In genomic region chr12:68018315-68018714, GRCh38 we compare ENCODE assay signal across 36 cellular contexts. TPM values are rescaled to one million over a fixed set of nuclear protein-coding genes. Genes with fewer than 3 reads are reported as not detected.
"Had no signal": no experiment of that assay in that cellular context is flagged by ENCODE, and none has a peak within 500 bp of the region (broad histone marks: within the 10 kb centered on the region; RNA-seq: fewer than 3 reads in every experiment).

No MANE protein-coding gene starts in this region.

- H3K27ac ChIP-seq: SJSA1, VCaP had no signal

- ATAC-seq: activated naive CD8-positive, alpha-beta T cell treated with anti-CD3 and anti-CD28 coated beads, Interleukin-2, amount 50 U/mL, for 24 hours; activated T-cell treated with anti-CD3 and anti-CD28 coated beads, Interleukin-2, amount 50 U/mL, for 4 hours; Panc1 had no signal

- H3K27ac Mint-ChIP-seq: activated B cell treated with CpG ODN at 0.5 μM for 24 hours; activated naive CD4-positive, alpha-beta T cell treated with anti-CD3 and anti-CD28 coated beads, Interleukin-2, amount 10 ng/mL, durations not matched to agents 7 days and 5 days; activated naive CD8-positive, alpha-beta T cell; activated naive CD8-positive, alpha-beta T cell treated with anti-CD3 and anti-CD28 coated beads, Interleukin-2, amount 50 U/mL, for 24 hours; brain had no signal

- H3K27me3 Mint-ChIP-seq: activated B cell treated with CpG ODN at 0.5 μM for 24 hours; activated naive CD4-positive, alpha-beta T cell treated with anti-CD3 and anti-CD28 coated beads, Interleukin-2, amount 10 ng/mL, durations not matched to agents 7 days and 5 days; activated naive CD8-positive, alpha-beta T cell; activated naive CD8-positive, alpha-beta T cell treated with anti-CD3 and anti-CD28 coated beads, Interleukin-2, amount 50 U/mL, for 24 hours had no signal

- H3K4me1 Mint-ChIP-seq: activated naive CD4-positive, alpha-beta T cell treated with anti-CD3 and anti-CD28 coated beads, Interleukin-2, amount 10 ng/mL, durations not matched to agents 7 days and 5 days; activated naive CD8-positive, alpha-beta T cell treated with anti-CD3 and anti-CD28 coated beads, Interleukin-2, amount 50 U/mL, for 24 hours; brain had no signal

- H3K9me3 Mint-ChIP-seq: activated B cell treated with CpG ODN at 0.5 μM for 24 hours; activated naive CD8-positive, alpha-beta T cell treated with anti-CD3 and anti-CD28 coated beads, Interleukin-2, amount 50 U/mL, for 24 hours; activated T-cell treated with anti-CD3 and anti-CD28 coated beads, Interleukin-2, amount 50 U/mL, for 4 hours; brain had no signal

- H3K4me3 Mint-ChIP-seq: activated B cell treated with CpG ODN at 0.5 μM for 24 hours; activated naive CD4-positive, alpha-beta T cell treated with anti-CD3 and anti-CD28 coated beads, Interleukin-2, amount 10 ng/mL, durations not matched to agents 7 days and 5 days; activated naive CD8-positive, alpha-beta T cell; activated naive CD8-positive, alpha-beta T cell treated with anti-CD3 and anti-CD28 coated beads, Interleukin-2, amount 50 U/mL, for 24 hours; activated T-cell treated with anti-CD3 and anti-CD28 coated beads, Interleukin-2, amount 50 U/mL, for 4 hours; brain had no signal

- H3K36me3 Mint-ChIP-seq: brain had no signal

- DNase-seq: activated B cell treated with CpG ODN at 0.5 μM for 24 hours; activated CD4-positive, alpha-beta T cell treated with anti-CD3 and anti-CD28 coated beads for 48 hours; activated CD4-positive, alpha-beta T cell treated with anti-CD3 and anti-CD28 coated beads, Interleukin-2, amount 50 U/mL, for 4 hours; activated CD4-positive, CD25-positive, alpha-beta regulatory T cell treated with anti-CD3 and anti-CD28 coated beads, Interleukin-2, amount 50 U/mL, for 72 hours; activated effector memory CD4-positive, alpha-beta T cell treated with Interleukin-2 at 50 U/mL for 16 hours; activated naive CD4-positive, alpha-beta T cell treated with anti-CD3 and anti-CD28 coated beads, Interleukin-2, amount 10 ng/mL, durations not matched to agents 7 days and 5 days; activated naive CD8-positive, alpha-beta T cell treated with anti-CD3 and anti-CD28 coated beads, Interleukin-2, amount 50 U/mL, for 24 hours; activated T-cell treated with anti-CD3 and anti-CD28 coated beads for 4 hours; activated T-cell treated with anti-CD3 and anti-CD28 coated beads, Interleukin-2, amount 50 U/mL, for 4 hours; anterior cingulate cortex; caudate nucleus; Kasumi-1; KG1; MM.1S; MV-4-11; NCI-H1092; NCI-H1417 treated with DMSO at 0.1 percent for 48 hours; NCI-H1694; NCI-H1930; NCI-H2081 treated with DMSO at 0.1 percent for 48 hours; NCI-H226; NCI-H446 treated with DMSO at 0.1 percent for 48 hours; NCI-H524; NCI-H69; SHP77 treated with DMSO at 0.1 percent for 48 hours; SK-N-SH; T-helper 2 cell; T-helper 9 cell had no signal

RNA-seq across cellular contexts. Expression of gene IFNG-AS1, which starts 29.1 kb away (rescaled TPM):
- total RNA-seq: bronchial epithelial cell, cerebellum, RPMI7951, SJSA1 had no signal
